Comparison of ENCODE assay signal across 12 cellular contexts in genomic region chr6:129673758-129674157, GRCh38. TPM values are rescaled to one million over a fixed set of nuclear protein-coding genes. Genes with fewer than 3 reads are reported as not detected.
A peak's percentile ranks its signal among the peaks of the same experiment; 100 is the strongest.
DNase-seq lines count a peak whose midpoint lies in the region; ATAC-seq and TF ChIP-seq lines count a peak whose summit lies in the region.
"Had no signal": no experiment of that assay in that cellular context is flagged by ENCODE, and none has a peak within 500 bp of the region (broad histone marks: within the 10 kb centered on the region; RNA-seq: fewer than 3 reads in every experiment).

No MANE protein-coding gene starts in this region.

- no peak for TF ChIP-seq CTCF in Loucy (conservative IDR thresholded peaks at IDR 0.05; ENCODE audit: low read length)
- TF ChIP-seq CTCF in mesothelial cell of epicardium (IDR thresholded peaks at IDR 0.05; ENCODE audit: unreplicated experiment) = no peak

- peaks cover 10% of the 10 kb centered on the region for H3K36me3 Mint-ChIP-seq in activated naive CD8-positive, alpha-beta T cell treated with anti-CD3 and anti-CD28 coated beads, Interleukin-2, amount 10 ng/mL, durations not matched to agents 7 days and 5 days
- no peaks in the 10 kb centered on the region for H3K36me3 Mint-ChIP-seq in mesothelial cell of epicardium

- no peaks in the 10 kb centered on the region for H3K9me2 ChIP-seq in Loucy (replicated peaks; ENCODE audit: low read depth, low read length)

- peaks cover 29% of the 10 kb centered on the region for H3K79me2 ChIP-seq in Loucy (ENCODE audit: insufficient read depth, low read length)

- peak overlapping the region in 6 of 11 experiments; percentile 46 to 81 (median 60); a peak in 10 of 22 replicates for H3K27ac ChIP-seq in BLaER1 treated with 17β-estradiol and CSF1 and Interleukin-3, amounts not matched to agents 10 nM and 100 nM

- H3K4me3 Mint-ChIP-seq in activated naive CD8-positive, alpha-beta T cell treated with anti-CD3 and anti-CD28 coated beads, Interleukin-2, amount 10 ng/mL, durations not matched to agents 7 days and 5 days = no peak overlapping the region
- no peak overlapping the region for H3K4me3 Mint-ChIP-seq in mesothelial cell of epicardium

- peaks cover 10 to 91% (median 32%) of the 10 kb centered on the region in 10 experiments; a peak in 17 of 20 replicates for H3K4me1 ChIP-seq in BLaER1 treated with 17β-estradiol and CSF1 and Interleukin-3, amounts not matched to agents 10 nM and 100 nM
- H3K4me1 ChIP-seq in Loucy (ENCODE audit: insufficient read depth, low read length, poor library complexity, severe bottlenecking) = peaks cover 43% of the 10 kb centered on the region

- peaks cover 2% of the 10 kb centered on the region for H3K9me3 Mint-ChIP-seq in activated naive CD8-positive, alpha-beta T cell treated with anti-CD3 and anti-CD28 coated beads, Interleukin-2, amount 10 ng/mL, durations not matched to agents 7 days and 5 days
- no peaks in the 10 kb centered on the region for H3K9me3 Mint-ChIP-seq in mesothelial cell of epicardium

- peaks cover 35% of the 10 kb centered on the region for H3K4me1 Mint-ChIP-seq in activated naive CD8-positive, alpha-beta T cell treated with anti-CD3 and anti-CD28 coated beads, Interleukin-2, amount 10 ng/mL, durations not matched to agents 7 days and 5 days
- peaks cover 28% of the 10 kb centered on the region for H3K4me1 Mint-ChIP-seq in mesothelial cell of epicardium

- no peak for DNase-seq in activated naive CD8-positive, alpha-beta T cell treated with anti-CD3 and anti-CD28 coated beads, Interleukin-2, amount 10 ng/mL, durations not matched to agents 7 days and 5 days
- no peak for DNase-seq in mesothelial cell of epicardium (ENCODE audit: low spot score in 2 of 2, unreplicated experiment in 2 of 2)
- no peak for DNase-seq in NCI-H1092 (lab: John Stamatoyannopoulos, UW)
- DNase-seq in medulla oblongata (ENCODE audit: extremely low spot score) = no peak
- DNase-seq: activated CD8-positive, alpha-beta memory T cell treated with anti-CD3 and anti-CD28 coated beads for 24 hours; NCI-H1694 treated with DMSO at 0.1 percent for 48 hours; NCI-H774 had no signal

- peaks cover 0 to 23% (median 0%) of the 10 kb centered on the region in 11 experiments; a peak in 3 of 22 replicates for H3K9me3 ChIP-seq in BLaER1 treated with 17β-estradiol and CSF1 and Interleukin-3, amounts not matched to agents 10 nM and 100 nM (replicated peaks in 1 of 11)
- H3K9me3 ChIP-seq in Loucy (ENCODE audit: insufficient read depth, low read depth, low read length) = no peaks in the 10 kb centered on the region

- peaks cover 0 to 41% (median 0%) of the 10 kb centered on the region in 11 experiments; a peak in 7 of 22 replicates for H3K36me3 ChIP-seq in BLaER1 treated with 17β-estradiol and CSF1 and Interleukin-3, amounts not matched to agents 10 nM and 100 nM
- no peaks in the 10 kb centered on the region for H3K36me3 ChIP-seq in Loucy (ENCODE audit: insufficient read depth, low read length)

- H3K9ac ChIP-seq in BLaER1 treated with 17β-estradiol and CSF1 and Interleukin-3, amounts not matched to agents 10 nM and 100 nM = peak overlapping the region in 3 of 11 experiments; percentile 31 to 52 (median 40); a peak in 2 of 22 replicates
- no peak overlapping the region for H3K9ac ChIP-seq in Loucy (ENCODE audit: low read depth, low read length, poor library complexity, severe bottlenecking)

- H3K4me2 ChIP-seq in BLaER1 treated with 17β-estradiol and CSF1 and Interleukin-3, amounts not matched to agents 10 nM and 100 nM = peak overlapping the region in 6 of 11 experiments; percentile 36 to 84 (median 52); a peak in 10 of 22 replicates
- H3K4me2 ChIP-seq in Loucy (ENCODE audit: low read depth, low read length, poor library complexity, severe bottlenecking) = peak overlapping the region; percentile 74

- no peaks in the 10 kb centered on the region for H3K27me3 ChIP-seq in BLaER1 treated with 17β-estradiol and CSF1 and Interleukin-3, amounts not matched to agents 10 nM and 100 nM
- H3K27me3 ChIP-seq in Loucy (ENCODE audit: insufficient read depth, low read length, poor library complexity, severe bottlenecking) = no peaks in the 10 kb centered on the region

- no peak overlapping the region for H3K4me3 ChIP-seq in BLaER1 treated with 17β-estradiol and CSF1 and Interleukin-3, amounts not matched to agents 10 nM and 100 nM
- H3K4me3 ChIP-seq in Loucy (ENCODE audit: low read length, poor library complexity, severe bottlenecking) = no peak overlapping the region
- H3K4me3 ChIP-seq: skin epidermis had no signal

- peak overlapping the region; percentile 63 for H3K27ac Mint-ChIP-seq in activated naive CD8-positive, alpha-beta T cell treated with anti-CD3 and anti-CD28 coated beads, Interleukin-2, amount 10 ng/mL, durations not matched to agents 7 days and 5 days
- H3K27ac Mint-ChIP-seq in mesothelial cell of epicardium = peak overlapping the region; percentile 90

- peaks cover 0 to under 1% (median 0%) of the 10 kb centered on the region in 11 experiments; a peak in 2 of 22 replicates for H4K20me1 ChIP-seq in BLaER1 treated with 17β-estradiol and CSF1 and Interleukin-3, amounts not matched to agents 10 nM and 100 nM
- no peaks in the 10 kb centered on the region for H4K20me1 ChIP-seq in Loucy (ENCODE audit: insufficient read depth, low read length, poor library complexity, severe bottlenecking)

- no peaks in the 10 kb centered on the region for H3F3A ChIP-seq in Loucy (ENCODE audit: low read depth)

- POLR2A ChIA-PET in activated naive CD8-positive, alpha-beta T cell treated with anti-CD3 and anti-CD28 coated beads, Interleukin-2, amount 10 ng/mL, durations not matched to agents 7 days and 5 days (lab: Charles Lee) = interaction anchor here (1.0 to 2.1 kb wide), 7 partner anchors 10 to 347 kb away, joined by 3 to 9 read pairs (median 5); partner anchors contain the start of gene ARHGAP18

- no peaks in the 10 kb centered on the region for H3K27me3 Mint-ChIP-seq in activated naive CD8-positive, alpha-beta T cell treated with anti-CD3 and anti-CD28 coated beads, Interleukin-2, amount 10 ng/mL, durations not matched to agents 7 days and 5 days
- no peaks in the 10 kb centered on the region for H3K27me3 Mint-ChIP-seq in mesothelial cell of epicardium (ENCODE audit: low read depth)

- H2AFZ ChIP-seq in Loucy (ENCODE audit: low read length) = no peak overlapping the region

- no peak for ATAC-seq in activated naive CD8-positive, alpha-beta T cell treated with anti-CD3 and anti-CD28 coated beads, Interleukin-2, amount 10 ng/mL, durations not matched to agents 7 days and 5 days (ENCODE audit: low read depth)
- ATAC-seq in HG03354 (IDR thresholded peaks at IDR 0.05; ENCODE audit: poor library complexity, severe bottlenecking, unreplicated experiment) = no peak
- no peak for ATAC-seq in HG02571 (IDR thresholded peaks at IDR 0.05; ENCODE audit: unreplicated experiment)

RNA-seq across cellular contexts. Expression of gene ARHGAP18, which starts 36.2 kb away (rescaled TPM):
- 10 to 100 TPM; 12.1 to 12.7 TPM for total RNA-seq in activated naive CD8-positive, alpha-beta T cell treated with anti-CD3 and anti-CD28 coated beads, Interleukin-2, amount 10 ng/mL, durations not matched to agents 7 days and 5 days
- total RNA-seq in mesothelial cell of epicardium = 8.1 to 10.5 TPM (median 10.2 TPM) in 3 replicates
